Comparison of ENCODE assay signal across 9 cellular contexts in genomic region chr16:27241658-27242057, GRCh38. TPM values are rescaled to one million over a fixed set of nuclear protein-coding genes. Genes with fewer than 3 reads are reported as not detected.
A peak's percentile ranks its signal among the peaks of the same experiment; 100 is the strongest.
DNase-seq lines count a peak whose midpoint lies in the region; ATAC-seq and TF ChIP-seq lines count a peak whose summit lies in the region.
"Had no signal": no experiment of that assay in that cellular context is flagged by ENCODE, and none has a peak within 500 bp of the region (broad histone marks: within the 10 kb centered on the region; RNA-seq: fewer than 3 reads in every experiment).

No MANE protein-coding gene starts in this region.

- peaks cover 15% of the 10 kb centered on the region for H3K36me3 Mint-ChIP-seq in CD4-positive, CD25-positive, alpha-beta regulatory T cell

- peak overlapping the region; percentile 41 for H3K27ac ChIP-seq in CD4-positive, CD25-positive, alpha-beta regulatory T cell (ENCODE audit: insufficient read depth, low read length, poor library complexity, severe bottlenecking)
- peak overlapping the region; percentile 98 for H3K27ac ChIP-seq in OCI-LY1 (ENCODE audit: low read depth, low read length, poor library complexity, severe bottlenecking)
- H3K27ac ChIP-seq in rectal smooth muscle tissue (ENCODE audit: low read depth, low read length) = peak overlapping the region; percentile 79

- TF ChIP-seq CTCF in OCI-LY1 (IDR thresholded peaks at IDR 0.05; ENCODE audit: low read length) (no peak), fibroblast of villous mesenchyme (IDR thresholded peaks at IDR 0.05; ENCODE audit: insufficient read depth, low read depth, low read length) (no peak)

- no peak overlapping the region for H3K4me2 ChIP-seq in OCI-LY1 (ENCODE audit: low read length)

- no peak for ATAC-seq in CD4-positive, CD25-positive, alpha-beta regulatory T cell (ENCODE audit: low read depth in 2 of 2)
- ATAC-seq in HG02642 (IDR thresholded peaks at IDR 0.05; ENCODE audit: poor library complexity, unreplicated experiment) (no peak), HG02870 (IDR thresholded peaks at IDR 0.05; ENCODE audit: unreplicated experiment) (no peak)

- no peaks in the 10 kb centered on the region for H3K9me3 ChIP-seq in CD4-positive, CD25-positive, alpha-beta regulatory T cell (ENCODE audit: control insufficient read depth in 2 of 2, low read length in 2 of 2)
- no peaks in the 10 kb centered on the region for H3K9me3 ChIP-seq in OCI-LY1 (ENCODE audit: low read length)

- peaks cover 31 to 93% (median 57%) of the 10 kb centered on the region in 4 donors for H3K4me1 Mint-ChIP-seq in CD4-positive, CD25-positive, alpha-beta regulatory T cell

- H3K9ac ChIP-seq in OCI-LY1 (ENCODE audit: low read length) = no peak overlapping the region
- H3K9ac ChIP-seq in rectal smooth muscle tissue (ENCODE audit: low read length) = no peak overlapping the region

- DNase-seq in CD4-positive, CD25-positive, alpha-beta regulatory T cell = no peak
- peak; percentile 63 for DNase-seq in fibroblast of villous mesenchyme (ENCODE audit: low read depth)
- DNase-seq in NCI-H446 (lab: John Stamatoyannopoulos, UW) = no peak
- DNase-seq in stimulated activated naive CD4-positive, alpha-beta T cell treated with Interleukin-2 at 50 U/mL for 16 hours (lab: John Stamatoyannopoulos, UW) = no peak
- DNase-seq: DMS 273 treated with DMSO at 0.1 percent for 48 hours had no signal

- H3K4me3 ChIP-seq in CD4-positive, CD25-positive, alpha-beta regulatory T cell (ENCODE audit: low read depth, low read length) = no peak overlapping the region
- H3K4me3 ChIP-seq in OCI-LY1 (ENCODE audit: low read depth, low read length, poor library complexity, severe bottlenecking) (no peak overlapping the region), fibroblast of villous mesenchyme (ENCODE audit: low read depth, low read length) (no peak overlapping the region), rectal smooth muscle tissue (ENCODE audit: low read length) (no peak overlapping the region)

- H3K9me3 Mint-ChIP-seq in CD4-positive, CD25-positive, alpha-beta regulatory T cell = peaks cover 0 to 2% (median 0%) of the 10 kb centered on the region in 7 donors

- H3K27ac Mint-ChIP-seq in CD4-positive, CD25-positive, alpha-beta regulatory T cell = peak overlapping the region; percentile 48 to 83 (median 79)

- no peaks in the 10 kb centered on the region for H4K20me1 ChIP-seq in OCI-LY1 (ENCODE audit: insufficient read depth, low read length)

- no peak overlapping the region for H2AFZ ChIP-seq in OCI-LY1 (ENCODE audit: low read length)

- no peaks in the 10 kb centered on the region for H3K27me3 ChIP-seq in CD4-positive, CD25-positive, alpha-beta regulatory T cell (ENCODE audit: control insufficient read depth, insufficient read depth, low read length)
- no peaks in the 10 kb centered on the region for H3K27me3 ChIP-seq in OCI-LY1 (ENCODE audit: insufficient read depth, low read length)
- no peaks in the 10 kb centered on the region for H3K27me3 ChIP-seq in rectal smooth muscle tissue (ENCODE audit: control insufficient read depth, insufficient read depth, low read length)

- H3F3A ChIP-seq in OCI-LY1 (ENCODE audit: insufficient read depth, low read length) = peaks cover 5% of the 10 kb centered on the region; the same call in 1 of the 2 replicates

- no peaks in the 10 kb centered on the region for H3K9me2 ChIP-seq in OCI-LY1 (ENCODE audit: low read depth, low read length)

- no peaks in the 10 kb centered on the region for H3K36me3 ChIP-seq in CD4-positive, CD25-positive, alpha-beta regulatory T cell (ENCODE audit: control insufficient read depth, insufficient read depth, low read length)
- H3K36me3 ChIP-seq in OCI-LY1 (ENCODE audit: insufficient read depth, low read length) = peaks cover 7% of the 10 kb centered on the region; the same call in 1 of the 2 replicates
- H3K36me3 ChIP-seq in rectal smooth muscle tissue (ENCODE audit: control insufficient read depth, insufficient read depth, low read length) = no peaks in the 10 kb centered on the region

- peaks cover 32% of the 10 kb centered on the region for H3K4me1 ChIP-seq in CD4-positive, CD25-positive, alpha-beta regulatory T cell (ENCODE audit: control insufficient read depth, insufficient read depth, low read length, poor library complexity, severe bottlenecking)
- peaks cover 52% of the 10 kb centered on the region for H3K4me1 ChIP-seq in OCI-LY1 (ENCODE audit: insufficient read depth, low read length, severe bottlenecking)
- peaks cover 28% of the 10 kb centered on the region for H3K4me1 ChIP-seq in rectal smooth muscle tissue (ENCODE audit: control insufficient read depth, insufficient read depth, low read length)

- H3K4me3 Mint-ChIP-seq in CD4-positive, CD25-positive, alpha-beta regulatory T cell = no peak overlapping the region

- no peaks in the 10 kb centered on the region for H3K27me3 Mint-ChIP-seq in CD4-positive, CD25-positive, alpha-beta regulatory T cell

- no peaks in the 10 kb centered on the region for H3K79me2 ChIP-seq in OCI-LY1 (ENCODE audit: insufficient read depth, low read length)

RNA-seq across cellular contexts. Expression of gene NSMCE1, which starts 26.9 kb away (rescaled TPM):
- 40.0 TPM for total RNA-seq in CD4-positive, CD25-positive, alpha-beta regulatory T cell
- 100 to 1,000 TPM; 128 to 156 (median 138) TPM for polyA plus RNA-seq in CD4-positive, CD25-positive, alpha-beta regulatory T cell
- total RNA-seq in fibroblast of villous mesenchyme = 60.2 and 69.1 TPM in 2 replicates

RNA-seq across cellular contexts. Expression of gene KDM8, which starts 38.3 kb away (rescaled TPM):
- 14.7 TPM for total RNA-seq in CD4-positive, CD25-positive, alpha-beta regulatory T cell
- polyA plus RNA-seq in CD4-positive, CD25-positive, alpha-beta regulatory T cell = 1 to 10 TPM; 2.8 to 8.8 (median 4.3) TPM
- 3.2 and 3.9 TPM in 2 replicates for total RNA-seq in fibroblast of villous mesenchyme

Comparison
In these comparisons a context has a peak if more than half of its experiments do, and no peak if none do; other contexts are left out.
1. H3K27ac ChIP-seq: peak in every context shown above with its lines; median percentile 98 in OCI-LY1; 79 in rectal smooth muscle tissue; 41 in CD4-positive, CD25-positive, alpha-beta regulatory T cell.